1 cellular context compared by ENCODE assay signal in genomic region chr15:48899793-48900192, GRCh38.
TF ChIP-seq lines count a peak whose summit lies in the region.

No MANE protein-coding gene starts in this region.

TF ChIP-seq in HEK293, 187 proteins besides CTCF, POLR2A, EP300 and RAD21 (continued from another document):
- peak; percentile 67 for TF ChIP-seq SCRT2 (tag by site-specific recombination; IDR thresholded peaks at IDR 0.05)
TF ChIP-seq in HEK293: peak in this region for 2.
